14 cellular contexts compared by ENCODE assay signal in genomic region chr5:140567136-140567818, GRCh38. TPM values are rescaled to one million over a fixed set of nuclear protein-coding genes. Genes with fewer than 3 reads are reported as not detected.
A peak's percentile ranks its signal among the peaks of the same experiment; 100 is the strongest.
DNase-seq lines count a peak whose midpoint lies in the region; ATAC-seq and TF ChIP-seq lines count a peak whose summit lies in the region.
"Had no signal": no experiment of that assay in that cellular context is flagged by ENCODE, and none has a peak within 500 bp of the region (broad histone marks: within the 10 kb centered on the region; RNA-seq: fewer than 3 reads in every experiment).

No MANE protein-coding gene starts in this region.

- H3K4me3 ChIP-seq in Peyer's patch, result no peak overlapping the region
- H3K4me3 ChIP-seq in A673 (ENCODE audit: low read depth, low read length, poor library complexity, severe bottlenecking), result no peak overlapping the region
- H3K4me3 ChIP-seq in spleen, result no peak overlapping the region
- H3K4me3 ChIP-seq: skin epidermis had no signal

- TF ChIP-seq POLR2A in Peyer's patch (IDR thresholded peaks at IDR 0.05), result no peak
- no peak for TF ChIP-seq POLR2A in spleen (IDR thresholded peaks at IDR 0.05)

- no peak overlapping the region for H3K27ac ChIP-seq in Peyer's patch
- H3K27ac ChIP-seq in A673 (ENCODE audit: low read depth, low read length, poor library complexity, severe bottlenecking), result no peak overlapping the region
- peak overlapping the region in 2 of 8 donors; percentile 81 to 85 for H3K27ac ChIP-seq in spleen

- peaks cover 59% of the 10 kb centered on the region for H3K36me3 Mint-ChIP-seq in activated T-cell treated with anti-CD3 and anti-CD28 coated beads, Interleukin-2, amount 50 U/mL, for 24 hours (ENCODE audit: low read depth)
- H3K36me3 Mint-ChIP-seq in endothelial cell (ENCODE audit: low read depth, unreplicated experiment), result peaks cover 38% of the 10 kb centered on the region
- H3K36me3 Mint-ChIP-seq in stimulated activated effector memory CD8-positive, alpha-beta T cell treated with anti-CD3 and anti-CD28 coated beads, Interleukin-12 subunit alpha, Interleukin-12 subunit beta, amount 100 ng/mL, for 72 hours, result peaks cover 34% of the 10 kb centered on the region

- no peak for TF ChIP-seq CTCF in Peyer's patch (IDR thresholded peaks at IDR 0.05)
- no peak for TF ChIP-seq CTCF in endothelial cell (IDR thresholded peaks at IDR 0.05; ENCODE audit: unreplicated experiment)
- TF ChIP-seq CTCF in A673 (conservative IDR thresholded peaks at IDR 0.05; ENCODE audit: low read depth, low read length), result no peak
- TF ChIP-seq CTCF in spleen (IDR thresholded peaks at IDR 0.05 in 8 of 11, conservative IDR thresholded peaks at IDR 0.05 in 3 of 11), result no peak

- H3K9me3 ChIP-seq in Peyer's patch (no peaks in the 10 kb centered on the region), A673 (ENCODE audit: low read depth, low read length, poor library complexity, severe bottlenecking) (no peaks in the 10 kb centered on the region), spleen (no peaks in the 10 kb centered on the region)

- H3K4me1 ChIP-seq in Peyer's patch (peaks cover 0 to 50% (median 13%) of the 10 kb centered on the region in 4 donors), A673 (ENCODE audit: insufficient read depth, low read length, poor library complexity, severe bottlenecking) (peaks cover 15% of the 10 kb centered on the region), spleen (peaks cover 32 to 90% (median 69%) of the 10 kb centered on the region in 6 donors)

- WGBS in spleen, 5 donors, result 87 to 94% (median 93%) methylated on average over 17 to 22 of the region's 22 CpGs

- POLR2A ChIA-PET in A673 (lab: Charles Lee; ENCODE audit: low non-redundant PET), result no interaction called here

- H3K27ac Mint-ChIP-seq in activated T-cell treated with anti-CD3 and anti-CD28 coated beads, Interleukin-2, amount 50 U/mL, for 24 hours, result peak overlapping the region; percentile 94
- peak overlapping the region; percentile 42 for H3K27ac Mint-ChIP-seq in endothelial cell (ENCODE audit: unreplicated experiment)
- H3K27ac Mint-ChIP-seq in stimulated activated effector memory CD8-positive, alpha-beta T cell treated with anti-CD3 and anti-CD28 coated beads, Interleukin-12 subunit alpha, Interleukin-12 subunit beta, amount 100 ng/mL, for 72 hours, result peak overlapping the region; percentile 54

- BruUV-seq in A673 (replicated peaks; lab: Mats Ljungman, UMichigan), result no TSS peak

- CTCF ChIA-PET in A673 (lab: Charles Lee), result no interaction called here

- H3K36me3 ChIP-seq in Peyer's patch (peaks cover 0 to 20% (median 0%) of the 10 kb centered on the region in 3 donors), A673 (ENCODE audit: insufficient read depth, low read length, poor library complexity, severe bottlenecking) (peaks cover 21% of the 10 kb centered on the region), spleen (peaks cover 0 to 51% (median 30%) of the 10 kb centered on the region in 6 donors)

- H3K4me1 Mint-ChIP-seq in activated T-cell treated with anti-CD3 and anti-CD28 coated beads, Interleukin-2, amount 50 U/mL, for 24 hours (ENCODE audit: low read depth), result peaks cover 62% of the 10 kb centered on the region
- peaks cover 23% of the 10 kb centered on the region for H3K4me1 Mint-ChIP-seq in endothelial cell (ENCODE audit: unreplicated experiment)
- peaks cover 62% of the 10 kb centered on the region for H3K4me1 Mint-ChIP-seq in stimulated activated effector memory CD8-positive, alpha-beta T cell treated with anti-CD3 and anti-CD28 coated beads, Interleukin-12 subunit alpha, Interleukin-12 subunit beta, amount 100 ng/mL, for 72 hours

- no peaks in the 10 kb centered on the region for H3K27me3 Mint-ChIP-seq in activated T-cell treated with anti-CD3 and anti-CD28 coated beads, Interleukin-2, amount 50 U/mL, for 24 hours
- peaks cover 38% of the 10 kb centered on the region for H3K27me3 Mint-ChIP-seq in endothelial cell (ENCODE audit: unreplicated experiment)

- no peak overlapping the region for H3K4me3 Mint-ChIP-seq in activated T-cell treated with anti-CD3 and anti-CD28 coated beads, Interleukin-2, amount 50 U/mL, for 24 hours
- H3K4me3 Mint-ChIP-seq in endothelial cell (ENCODE audit: unreplicated experiment), result peak overlapping the region; percentile 71
- peak overlapping the region; percentile 82 for H3K4me3 Mint-ChIP-seq in stimulated activated effector memory CD8-positive, alpha-beta T cell treated with anti-CD3 and anti-CD28 coated beads, Interleukin-12 subunit alpha, Interleukin-12 subunit beta, amount 100 ng/mL, for 72 hours

- intact Hi-C loops in A673 (cut with micrococcal nuclease; ENCODE audit: unreplicated experiment), result no loop called here
- intact Hi-C loops in spleen (cut with DNase I; ENCODE audit: low total_unique reads), result loop anchor here (5.0 kb wide), 1 partner anchor 70 kb away; the partner anchor contains the start of gene TMCO6

- no peak for DNase-seq in activated T-cell treated with anti-CD3 and anti-CD28 coated beads, Interleukin-2, amount 50 U/mL, for 24 hours
- DNase-seq in activated T-cell treated with anti-CD3 and anti-CD28 coated beads for 4 hours (no peak), Peyer's patch (peak in 2 of 3 donors; percentile 13 to 45), endothelial cell (ENCODE audit: low spot score) (no peak), A673 (ENCODE audit: low spot score) (no peak), spleen (no peak)
- DNase-seq in stimulated activated effector memory CD8-positive, alpha-beta T cell treated with anti-CD3 and anti-CD28 coated beads, Interleukin-12 subunit alpha, Interleukin-12 subunit beta, amount 100 ng/mL, for 72 hours (ENCODE audit: low spot score in 2 of 2), result no peak
- DNase-seq in activated CD4-positive, alpha-beta T cell treated with anti-CD3 and anti-CD28 coated beads, Interleukin-2, amount 50 U/mL, for 1 hour, result no peak
- DNase-seq: DMS53; effector CD8-positive, alpha-beta T cell; MV-4-11; SHP77 had no signal

- no peaks in the 10 kb centered on the region for H3K9me3 Mint-ChIP-seq in activated T-cell treated with anti-CD3 and anti-CD28 coated beads, Interleukin-2, amount 50 U/mL, for 24 hours
- no peaks in the 10 kb centered on the region for H3K9me3 Mint-ChIP-seq in endothelial cell (ENCODE audit: unreplicated experiment)
- no peaks in the 10 kb centered on the region for H3K9me3 Mint-ChIP-seq in stimulated activated effector memory CD8-positive, alpha-beta T cell treated with anti-CD3 and anti-CD28 coated beads, Interleukin-12 subunit alpha, Interleukin-12 subunit beta, amount 100 ng/mL, for 72 hours

- ATAC-seq in stimulated activated effector memory CD8-positive, alpha-beta T cell treated with anti-CD3 and anti-CD28 coated beads, Interleukin-12 subunit alpha, Interleukin-12 subunit beta, amount 100 ng/mL, for 72 hours, result no peak

- H3K27me3 ChIP-seq in Peyer's patch (no peaks in the 10 kb centered on the region), A673 (replicated peaks; ENCODE audit: insufficient read depth, low read depth, low read length, poor library complexity) (no peaks in the 10 kb centered on the region), spleen (replicated peaks in 1 of 7) (no peaks in the 10 kb centered on the region)

RNA-seq across cellular contexts. Expression of gene SLC35A4, which starts 2.6 kb away (rescaled TPM):
- total RNA-seq in Peyer's patch (10 to 100 TPM; 41.9 to 51.3 (median 49.9) TPM), endothelial cell (ENCODE audit: unreplicated experiment) (91.2 TPM), A673 (2021) (99.6 and 101 TPM in 2 replicates), spleen (10 to 100 TPM; 44.1 to 64.0 (median 58.7) TPM)
- 10 to 100 TPM; 23.3 to 40.8 (median 27.7) TPM for polyA plus RNA-seq in spleen

RNA-seq across cellular contexts. Expression of gene APBB3, which starts 2.9 kb away (rescaled TPM):
- total RNA-seq in Peyer's patch, result 10 to 100 TPM; 21.7 to 78.5 (median 62.4) TPM
- 24.6 TPM for total RNA-seq in endothelial cell (ENCODE audit: unreplicated experiment)
- total RNA-seq in A673 (2021), result 27.8 and 30.2 TPM in 2 replicates
- total RNA-seq in spleen, result 10 to 100 TPM; 31.9 to 57.8 (median 42.2) TPM
- 10 to 100 TPM; 26.0 to 43.4 (median 41.0) TPM for polyA plus RNA-seq in spleen

RNA-seq across cellular contexts. Expression of gene SRA1, which starts 10.0 kb away (rescaled TPM):
- total RNA-seq in Peyer's patch (10 to 100 TPM; 19.8 to 38.6 (median 27.5) TPM), endothelial cell (ENCODE audit: unreplicated experiment) (17.1 TPM), A673 (2021) (55.1 and 62.3 TPM in 2 replicates), spleen (10 to 100 TPM; 22.9 to 33.5 (median 25.4) TPM)
- 10 to 100 TPM; 32.6 to 42.1 (median 36.6) TPM for polyA plus RNA-seq in spleen

RNA-seq across cellular contexts. Expression of gene EIF4EBP3, which starts 19.8 kb away (rescaled TPM):
- total RNA-seq in Peyer's patch, result 10 to 100 TPM in 3 of 4 donors, not detected in 1; 32.4 to 46.1 (median 32.9) TPM
- total RNA-seq in endothelial cell (ENCODE audit: unreplicated experiment), result 16.4 TPM
- total RNA-seq in A673 (2021), result 5.6 and 7.6 TPM in 2 replicates
- total RNA-seq in spleen, result 10 to 100 TPM; 11.5 to 24.5 (median 16.2) TPM
- polyA plus RNA-seq in spleen, result 10 to 100 TPM; 60.9 to 75.6 (median 61.6) TPM
- total RNA-seq: HT1080 had no signal

Comparison
In these comparisons a context has a peak if more than half of its experiments do, and no peak if none do; other contexts are left out.
1. DNase-seq: peak in Peyer's patch (2 of 3); none in activated T-cell treated with anti-CD3 and anti-CD28 coated beads, Interleukin-2, amount 50 U/mL, for 24 hours (single experiment), activated T-cell treated with anti-CD3 and anti-CD28 coated beads for 4 hours (single experiment), endothelial cell (single experiment), stimulated activated effector memory CD8-positive, alpha-beta T cell treated with anti-CD3 and anti-CD28 coated beads, Interleukin-12 subunit alpha, Interleukin-12 subunit beta, amount 100 ng/mL, for 72 hours (0 of 2), A673 (single experiment), activated CD4-positive, alpha-beta T cell treated with anti-CD3 and anti-CD28 coated beads, Interleukin-2, amount 50 U/mL, for 1 hour (single experiment) and spleen (single experiment).
2. H3K27ac Mint-ChIP-seq: peak in every context shown above with its lines; median percentile 94 in activated T-cell treated with anti-CD3 and anti-CD28 coated beads, Interleukin-2, amount 50 U/mL, for 24 hours; 54 in stimulated activated effector memory CD8-positive, alpha-beta T cell treated with anti-CD3 and anti-CD28 coated beads, Interleukin-12 subunit alpha, Interleukin-12 subunit beta, amount 100 ng/mL, for 72 hours; 42 in endothelial cell.